Comparison of ENCODE assay signal across 8 cellular contexts in genomic region chr2:177149155-177149503, GRCh38.
DNase-seq lines count a peak whose midpoint lies in the region; ATAC-seq and TF ChIP-seq lines count a peak whose summit lies in the region.

No MANE protein-coding gene starts in this region.

- H3K9me3 Mint-ChIP-seq in CD8-positive, alpha-beta memory T cell = no peaks in the 10 kb centered on the region

- H3K4me1 ChIP-seq in CD8-positive, alpha-beta memory T cell (ENCODE audit: insufficient read depth, low read length) = peaks cover 9% of the 10 kb centered on the region
- peaks cover 9% of the 10 kb centered on the region for H3K4me1 ChIP-seq in OCI-LY3 (ENCODE audit: low read length)
- H3K4me1 ChIP-seq in effector memory CD4-positive, alpha-beta T cell (ENCODE audit: control insufficient read depth, insufficient read depth, low read length, poor library complexity, severe bottlenecking) = no peaks in the 10 kb centered on the region
- peaks cover 4% of the 10 kb centered on the region for H3K4me1 ChIP-seq in neuron (ENCODE audit: insufficient read depth, low read length)

- POLR2A ChIA-PET in CD8-positive, alpha-beta memory T cell (lab: Charles Lee) = interaction anchor here (1.2 to 1.3 kb wide), 2 partner anchors 114 to 295 kb away, joined by 3 read pairs; no protein-coding TSS in a partner anchor

- ATAC-seq in GM19467 (IDR thresholded peaks at IDR 0.05; ENCODE audit: unreplicated experiment) = no peak
- ATAC-seq in activated CD4-positive, CD25-positive, alpha-beta regulatory T cell treated with anti-CD3 and anti-CD28 coated beads, Interleukin-2, amount 50 U/mL, for 24 hours = no peak

- peak overlapping the region; percentile 71 for H3K4me3 ChIP-seq in CD8-positive, alpha-beta memory T cell (ENCODE audit: low read length)
- H3K4me3 ChIP-seq in OCI-LY3 (ENCODE audit: low read length) (peak overlapping the region; percentile 81), neuron (ENCODE audit: low read length) (no peak overlapping the region)
- peak overlapping the region; percentile 53 for H3K4me3 ChIP-seq in effector memory CD4-positive, alpha-beta T cell (ENCODE audit: insufficient read depth, low read depth, low read length, poor library complexity, severe bottlenecking)

- peaks cover 13 to 29% of the 10 kb centered on the region in 2 donors for H3K27me3 Mint-ChIP-seq in CD8-positive, alpha-beta memory T cell

- peaks cover 29% of the 10 kb centered on the region for H3K27me3 ChIP-seq in CD8-positive, alpha-beta memory T cell (ENCODE audit: insufficient read depth, low read length, poor library complexity, severe bottlenecking)
- H3K27me3 ChIP-seq in OCI-LY3 (ENCODE audit: low read depth, low read length) (peaks cover 27% of the 10 kb centered on the region), neuron (ENCODE audit: insufficient read depth, low read length) (peaks cover 43% of the 10 kb centered on the region)
- H3K27me3 ChIP-seq in effector memory CD4-positive, alpha-beta T cell (replicated peaks; ENCODE audit: control insufficient read depth, insufficient read depth, low read length, poor library complexity, severe bottlenecking) = peaks cover 2% of the 10 kb centered on the region

- no peaks in the 10 kb centered on the region for H3K36me3 ChIP-seq in CD8-positive, alpha-beta memory T cell (ENCODE audit: insufficient read depth, low read length)
- H3K36me3 ChIP-seq in OCI-LY3 (replicated peaks; ENCODE audit: low read depth, low read length) = no peaks in the 10 kb centered on the region
- no peaks in the 10 kb centered on the region for H3K36me3 ChIP-seq in effector memory CD4-positive, alpha-beta T cell (ENCODE audit: control insufficient read depth, insufficient read depth, low read length)
- H3K36me3 ChIP-seq in neuron (ENCODE audit: insufficient read depth, low read length) = no peaks in the 10 kb centered on the region

- H2AFZ ChIP-seq in OCI-LY3 (ENCODE audit: low read depth, low read length) (0 out of 2 replicates have a peak overlapping the region, but pooled peaks have one; percentile 91), neuron (ENCODE audit: low read depth, low read length) (peak overlapping the region; percentile 38)

- no peak overlapping the region for H3K27ac Mint-ChIP-seq in CD8-positive, alpha-beta memory T cell

- H3K4me2 ChIP-seq in OCI-LY3 (ENCODE audit: low read length) = peak overlapping the region; percentile 90

- no peak overlapping the region for H3K9ac ChIP-seq in OCI-LY3 (ENCODE audit: low read length)

- H3K4me3 Mint-ChIP-seq in CD8-positive, alpha-beta memory T cell = peak overlapping the region; percentile 70 to 92 (median 89)

- H3K36me3 Mint-ChIP-seq in CD8-positive, alpha-beta memory T cell = peaks cover 0 to 1% (median 0%) of the 10 kb centered on the region in 3 donors

- peaks cover 9 to 24% (median 23%) of the 10 kb centered on the region in 3 donors for H3K4me1 Mint-ChIP-seq in CD8-positive, alpha-beta memory T cell

- H4K20me1 ChIP-seq in OCI-LY3 (ENCODE audit: insufficient read depth, low read length) = no peaks in the 10 kb centered on the region

- no peak for DNase-seq in CD8-positive, alpha-beta memory T cell
- no peak for DNase-seq in effector memory CD4-positive, alpha-beta T cell
- DNase-seq in amniotic stem cell (lab: John Stamatoyannopoulos, UW) (no peak), NCI-H187 treated with DMSO at 0.1 percent for 48 hours (lab: John Stamatoyannopoulos, UW) (no peak)

- no peaks in the 10 kb centered on the region for H3K9me3 ChIP-seq in CD8-positive, alpha-beta memory T cell (ENCODE audit: low read length)
- H3K9me3 ChIP-seq in OCI-LY3 (ENCODE audit: insufficient read depth, low read length) (no peaks in the 10 kb centered on the region), neuron (ENCODE audit: low read length) (no peaks in the 10 kb centered on the region)
- H3K9me3 ChIP-seq in effector memory CD4-positive, alpha-beta T cell (ENCODE audit: control insufficient read depth, low read length) = no peaks in the 10 kb centered on the region

- H3K79me2 ChIP-seq in OCI-LY3 (ENCODE audit: low read length) = no peaks in the 10 kb centered on the region

- CTCF ChIA-PET in CD8-positive, alpha-beta memory T cell (lab: Charles Lee) = interaction anchor here (0.6 to 4.4 kb wide), 33 partner anchors 8 to 1090 kb away, joined by 3 to 43 read pairs (median 4); partner anchors contain the start of gene NFE2L2

- H3K27ac ChIP-seq in CD8-positive, alpha-beta memory T cell (ENCODE audit: low read depth, low read length) = no peak overlapping the region
- no peak overlapping the region for H3K27ac ChIP-seq in OCI-LY3 (ENCODE audit: low read length)
- H3K27ac ChIP-seq in effector memory CD4-positive, alpha-beta T cell (ENCODE audit: insufficient read depth, low read length, poor library complexity, severe bottlenecking) = no peak overlapping the region

- no peak for TF ChIP-seq CTCF in OCI-LY3 (IDR thresholded peaks at IDR 0.05; ENCODE audit: low read depth, low read length)
